Comparison of ENCODE assay signal across 1 cellular context in the genomic region with DNA sequence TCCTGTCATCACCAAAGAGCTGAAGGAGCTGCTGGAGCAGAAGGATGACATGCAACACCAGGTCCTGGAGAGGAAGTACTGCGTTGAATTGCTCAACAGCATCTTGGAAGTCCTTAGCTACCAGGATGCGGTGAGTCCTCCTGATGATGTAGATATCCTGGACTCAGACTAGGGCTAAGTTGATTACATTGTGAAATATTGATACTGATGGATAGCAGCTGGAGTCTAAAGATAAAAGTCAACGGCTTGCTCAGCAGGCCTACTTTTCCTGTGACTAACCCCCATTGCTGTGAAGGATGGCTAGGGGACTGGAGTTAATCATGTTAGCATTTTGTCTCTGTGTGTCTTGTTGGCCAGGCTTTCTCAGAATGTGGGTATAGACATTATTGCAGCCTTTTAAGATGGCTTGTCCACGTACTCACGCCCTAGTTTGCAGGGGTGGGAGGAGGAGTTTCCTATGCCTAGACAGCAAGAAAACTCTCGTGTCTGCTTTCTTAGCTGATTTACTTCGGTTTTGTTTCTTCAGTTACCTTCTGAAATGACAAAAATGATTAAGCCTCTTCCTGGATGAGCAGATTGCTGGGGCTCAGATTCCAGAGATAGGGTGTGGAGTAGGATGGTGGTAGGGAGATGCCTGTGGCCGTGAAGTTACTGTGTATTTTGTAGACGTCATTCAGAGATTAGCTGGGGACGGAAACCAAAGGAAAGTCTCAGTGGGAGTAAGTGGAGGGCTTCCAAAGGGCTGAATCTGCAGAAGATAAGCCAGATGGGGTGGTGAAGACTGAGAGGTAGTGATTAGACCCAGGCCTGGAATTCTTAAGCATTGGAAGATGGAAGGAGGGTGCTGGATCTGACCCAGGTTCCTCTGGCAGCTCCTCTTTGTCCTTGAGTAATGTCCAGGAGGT.
TF ChIP-seq lines count a peak whose summit lies in the region.

No MANE protein-coding gene starts in this region.

TF ChIP-seq in K562, 482 proteins besides CTCF, POLR2A, EP300 and RAD21 (continued from another document and continues in another):
- TF ChIP-seq, protein P1, sequence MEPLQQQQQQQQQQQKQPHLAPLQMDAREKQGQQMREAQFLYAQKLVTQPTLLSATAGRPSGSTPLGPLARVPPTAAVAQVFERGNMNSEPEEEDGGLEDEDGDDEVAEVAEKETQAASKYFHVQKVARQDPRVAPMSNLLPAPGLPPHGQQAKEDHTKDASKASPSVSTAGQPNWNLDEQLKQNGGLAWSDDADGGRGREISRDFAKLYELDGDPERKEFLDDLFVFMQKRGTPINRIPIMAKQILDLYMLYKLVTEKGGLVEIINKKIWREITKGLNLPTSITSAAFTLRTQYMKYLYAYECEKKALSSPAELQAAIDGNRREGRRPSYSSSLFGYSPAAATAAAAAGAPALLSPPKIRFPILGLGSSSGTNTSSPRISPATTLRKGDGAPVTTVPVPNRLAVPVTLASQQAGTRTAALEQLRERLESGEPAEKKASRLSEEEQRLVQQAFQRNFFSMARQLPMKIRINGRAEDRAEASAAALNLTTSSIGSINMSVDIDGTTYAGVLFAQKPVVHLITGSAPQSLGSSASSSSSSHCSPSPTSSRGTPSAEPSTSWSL (CRISPR knock-in tag; IDR thresholded peaks at IDR 0.05; ENCODE audit: borderline replicate concordance), result no peak
- no peak for TF ChIP-seq SMAD3 (CRISPR knock-in tag; conservative IDR thresholded peaks at IDR 0.05)
- no peak for TF ChIP-seq FIP1L1 (IDR thresholded peaks at IDR 0.05; ENCODE audit: low read depth, low read length, poor library complexity, severe bottlenecking)
- peak; percentile 81; the same call in 1 of the 2 replicates for TF ChIP-seq ZNF175 (CRISPR knock-in tag; IDR thresholded peaks at IDR 0.05; ENCODE audit: low read depth)
- TF ChIP-seq HNRNPLL (IDR thresholded peaks at IDR 0.05; ENCODE audit: low read depth, low read length, poor library complexity, severe bottlenecking), result no peak
- no peak for TF ChIP-seq ZNF77 (CRISPR knock-in tag; IDR thresholded peaks at IDR 0.05)
- peak; percentile 62 for TF ChIP-seq GABPA (tag; conservative IDR thresholded peaks at IDR 0.05; ENCODE audit: low read depth)
- TF ChIP-seq HSF4 (CRISPR knock-in tag; IDR thresholded peaks at IDR 0.05; ENCODE audit: borderline replicate concordance), result no peak
- TF ChIP-seq SPI1 (IDR thresholded peaks at IDR 0.05; ENCODE audit: borderline replicate concordance, low read depth, low read length), result peak; percentile 89
- TF ChIP-seq TAF7 (tag; IDR thresholded peaks at IDR 0.05), result no peak
- TF ChIP-seq RBM17 (IDR thresholded peaks at IDR 0.05; ENCODE audit: borderline replicate concordance, low read depth, low read length), result no peak
- TF ChIP-seq ZNF121 (CRISPR knock-in tag; conservative IDR thresholded peaks at IDR 0.05), result no peak
- TF ChIP-seq ZNF707 (CRISPR knock-in tag; conservative IDR thresholded peaks at IDR 0.05), result no peak
- TF ChIP-seq PRPF4 (IDR thresholded peaks at IDR 0.05; ENCODE audit: insufficient read depth, low read depth, low read length, poor library complexity, severe bottlenecking), result no peak
- no peak for TF ChIP-seq MXI1 (IDR thresholded peaks at IDR 0.05; ENCODE audit: low read depth, low read length)
- TF ChIP-seq PTTG1 (tag; IDR thresholded peaks at IDR 0.05; ENCODE audit: low read depth), result no peak
- no peak for TF ChIP-seq TCF7L2 (IDR thresholded peaks at IDR 0.05; ENCODE audit: low read depth, low read length)
- no peak for TF ChIP-seq ZNF507 (tag; conservative IDR thresholded peaks at IDR 0.05)
- no peak for TF ChIP-seq FOXJ2 (tag; IDR thresholded peaks at IDR 0.05)
- TF ChIP-seq ARID2 (IDR thresholded peaks at IDR 0.05), result no peak
- TF ChIP-seq ZNF583 (CRISPR knock-in tag; IDR thresholded peaks at IDR 0.05), result no peak
- TF ChIP-seq, protein P2, sequence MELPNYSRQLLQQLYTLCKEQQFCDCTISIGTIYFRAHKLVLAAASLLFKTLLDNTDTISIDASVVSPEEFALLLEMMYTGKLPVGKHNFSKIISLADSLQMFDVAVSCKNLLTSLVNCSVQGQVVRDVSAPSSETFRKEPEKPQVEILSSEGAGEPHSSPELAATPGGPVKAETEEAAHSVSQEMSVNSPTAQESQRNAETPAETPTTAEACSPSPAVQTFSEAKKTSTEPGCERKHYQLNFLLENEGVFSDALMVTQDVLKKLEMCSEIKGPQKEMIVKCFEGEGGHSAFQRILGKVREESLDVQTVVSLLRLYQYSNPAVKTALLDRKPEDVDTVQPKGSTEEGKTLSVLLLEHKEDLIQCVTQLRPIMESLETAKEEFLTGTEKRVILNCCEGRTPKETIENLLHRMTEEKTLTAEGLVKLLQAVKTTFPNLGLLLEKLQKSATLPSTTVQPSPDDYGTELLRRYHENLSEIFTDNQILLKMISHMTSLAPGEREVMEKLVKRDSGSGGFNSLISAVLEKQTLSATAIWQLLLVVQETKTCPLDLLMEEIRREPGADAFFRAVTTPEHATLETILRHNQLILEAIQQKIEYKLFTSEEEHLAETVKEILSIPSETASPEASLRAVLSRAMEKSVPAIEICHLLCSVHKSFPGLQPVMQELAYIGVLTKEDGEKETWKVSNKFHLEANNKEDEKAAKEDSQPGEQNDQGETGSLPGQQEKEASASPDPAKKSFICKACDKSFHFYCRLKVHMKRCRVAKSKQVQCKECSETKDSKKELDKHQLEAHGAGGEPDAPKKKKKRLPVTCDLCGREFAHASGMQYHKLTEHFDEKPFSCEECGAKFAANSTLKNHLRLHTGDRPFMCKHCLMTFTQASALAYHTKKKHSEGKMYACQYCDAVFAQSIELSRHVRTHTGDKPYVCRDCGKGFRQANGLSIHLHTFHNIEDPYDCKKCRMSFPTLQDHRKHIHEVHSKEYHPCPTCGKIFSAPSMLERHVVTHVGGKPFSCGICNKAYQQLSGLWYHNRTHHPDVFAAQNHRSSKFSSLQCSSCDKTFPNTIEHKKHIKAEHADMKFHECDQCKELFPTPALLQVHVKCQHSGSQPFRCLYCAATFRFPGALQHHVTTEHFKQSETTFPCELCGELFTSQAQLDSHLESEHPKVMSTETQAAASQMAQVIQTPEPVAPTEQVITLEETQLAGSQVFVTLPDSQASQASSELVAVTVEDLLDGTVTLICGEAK (IDR thresholded peaks at IDR 0.05), result no peak
- TF ChIP-seq, protein P2 (CRISPR knock-in tag; IDR thresholded peaks at IDR 0.05), result no peak
- no peak for TF ChIP-seq ZNF830 (CRISPR knock-in tag; IDR thresholded peaks at IDR 0.05)
- no peak for TF ChIP-seq PHF20 (IDR thresholded peaks at IDR 0.05; ENCODE audit: partially characterized antibody)
- TF ChIP-seq XRCC4 (IDR thresholded peaks at IDR 0.05; ENCODE audit: extremely low read depth, insufficient read depth, insufficient read length), result no peak
- TF ChIP-seq, protein P3, sequence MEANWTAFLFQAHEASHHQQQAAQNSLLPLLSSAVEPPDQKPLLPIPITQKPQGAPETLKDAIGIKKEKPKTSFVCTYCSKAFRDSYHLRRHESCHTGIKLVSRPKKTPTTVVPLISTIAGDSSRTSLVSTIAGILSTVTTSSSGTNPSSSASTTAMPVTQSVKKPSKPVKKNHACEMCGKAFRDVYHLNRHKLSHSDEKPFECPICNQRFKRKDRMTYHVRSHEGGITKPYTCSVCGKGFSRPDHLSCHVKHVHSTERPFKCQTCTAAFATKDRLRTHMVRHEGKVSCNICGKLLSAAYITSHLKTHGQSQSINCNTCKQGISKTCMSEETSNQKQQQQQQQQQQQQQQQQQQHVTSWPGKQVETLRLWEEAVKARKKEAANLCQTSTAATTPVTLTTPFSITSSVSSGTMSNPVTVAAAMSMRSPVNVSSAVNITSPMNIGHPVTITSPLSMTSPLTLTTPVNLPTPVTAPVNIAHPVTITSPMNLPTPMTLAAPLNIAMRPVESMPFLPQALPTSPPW (CRISPR knock-in tag; IDR thresholded peaks at IDR 0.05), result peak; percentile 39
- no peak for TF ChIP-seq NFATC3 (IDR thresholded peaks at IDR 0.05)
- no peak for TF ChIP-seq ADNP (tag; IDR thresholded peaks at IDR 0.05)
- TF ChIP-seq ZNF41 (CRISPR knock-in tag; conservative IDR thresholded peaks at IDR 0.05), result no peak
- TF ChIP-seq ZNF184 (CRISPR knock-in tag; IDR thresholded peaks at IDR 0.05), result no peak
- TF ChIP-seq KLF16 (IDR thresholded peaks at IDR 0.05), result peak; percentile 86
- no peak for TF ChIP-seq POLR2AphosphoS2 (IDR thresholded peaks at IDR 0.05; ENCODE audit: low read length)
- TF ChIP-seq ZNF589 (CRISPR knock-in tag; IDR thresholded peaks at IDR 0.05; ENCODE audit: low read depth), result 0 out of 2 replicates have a peak, but pooled peaks have one; percentile 53
- TF ChIP-seq, protein P4, sequence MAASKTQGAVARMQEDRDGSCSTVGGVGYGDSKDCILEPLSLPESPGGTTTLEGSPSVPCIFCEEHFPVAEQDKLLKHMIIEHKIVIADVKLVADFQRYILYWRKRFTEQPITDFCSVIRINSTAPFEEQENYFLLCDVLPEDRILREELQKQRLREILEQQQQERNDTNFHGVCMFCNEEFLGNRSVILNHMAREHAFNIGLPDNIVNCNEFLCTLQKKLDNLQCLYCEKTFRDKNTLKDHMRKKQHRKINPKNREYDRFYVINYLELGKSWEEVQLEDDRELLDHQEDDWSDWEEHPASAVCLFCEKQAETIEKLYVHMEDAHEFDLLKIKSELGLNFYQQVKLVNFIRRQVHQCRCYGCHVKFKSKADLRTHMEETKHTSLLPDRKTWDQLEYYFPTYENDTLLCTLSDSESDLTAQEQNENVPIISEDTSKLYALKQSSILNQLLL (CRISPR knock-in tag; IDR thresholded peaks at IDR 0.05; ENCODE audit: borderline replicate concordance), result no peak
- no peak for TF ChIP-seq PPARD (CRISPR knock-in tag; IDR thresholded peaks at IDR 0.05)
- TF ChIP-seq, protein P5, sequence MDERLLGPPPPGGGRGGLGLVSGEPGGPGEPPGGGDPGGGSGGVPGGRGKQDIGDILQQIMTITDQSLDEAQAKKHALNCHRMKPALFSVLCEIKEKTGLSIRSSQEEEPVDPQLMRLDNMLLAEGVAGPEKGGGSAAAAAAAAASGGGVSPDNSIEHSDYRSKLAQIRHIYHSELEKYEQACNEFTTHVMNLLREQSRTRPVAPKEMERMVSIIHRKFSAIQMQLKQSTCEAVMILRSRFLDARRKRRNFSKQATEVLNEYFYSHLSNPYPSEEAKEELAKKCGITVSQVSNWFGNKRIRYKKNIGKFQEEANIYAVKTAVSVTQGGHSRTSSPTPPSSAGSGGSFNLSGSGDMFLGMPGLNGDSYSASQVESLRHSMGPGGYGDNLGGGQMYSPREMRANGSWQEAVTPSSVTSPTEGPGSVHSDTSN (CRISPR knock-in tag; IDR thresholded peaks at IDR 0.05; ENCODE audit: low read depth), result no peak
- TF ChIP-seq, protein P5 (tag; conservative IDR thresholded peaks at IDR 0.05; ENCODE audit: low read depth), result 0 out of 2 replicates have a peak, but pooled peaks have one; percentile 34
- TF ChIP-seq JUND (IDR thresholded peaks at IDR 0.05; ENCODE audit: borderline replicate concordance, low read depth, low read length), result peak; percentile 52; the same call in 1 of the 2 replicates
- no peak; the same call in 2 of the 3 replicates for TF ChIP-seq JUND (tag; IDR thresholded peaks at IDR 0.05; ENCODE audit: borderline replicate concordance, low read depth, low read length)
- TF ChIP-seq RBFOX2 (IDR thresholded peaks at IDR 0.05; ENCODE audit: low read depth, low read length), result no peak
- 0 out of 2 replicates have a peak, but pooled peaks have one; percentile 29 for TF ChIP-seq CXXC5 (CRISPR knock-in tag; IDR thresholded peaks at IDR 0.05)
- peak; percentile 92 for TF ChIP-seq CBFA2T3 (IDR thresholded peaks at IDR 0.05)
- no peak for TF ChIP-seq CBX8 (IDR thresholded peaks at IDR 0.05; ENCODE audit: borderline replicate concordance, extremely low read depth, low read depth, low read length, poor library complexity, severe bottlenecking)
- TF ChIP-seq, protein P6, sequence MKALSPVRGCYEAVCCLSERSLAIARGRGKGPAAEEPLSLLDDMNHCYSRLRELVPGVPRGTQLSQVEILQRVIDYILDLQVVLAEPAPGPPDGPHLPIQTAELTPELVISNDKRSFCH (CRISPR knock-in tag; IDR thresholded peaks at IDR 0.05), result no peak
- TF ChIP-seq, protein P6 (tag; IDR thresholded peaks at IDR 0.05), result no peak
- peak; percentile 93 for TF ChIP-seq CEBPG (CRISPR knock-in tag; IDR thresholded peaks at IDR 0.05)
- TF ChIP-seq CEBPG (tag; conservative IDR thresholded peaks at IDR 0.05 in 1 of 2, IDR thresholded peaks at IDR 0.05 in 1 of 2), result peak; percentile 89 to 98
- TF ChIP-seq OTX1 (CRISPR knock-in tag; IDR thresholded peaks at IDR 0.05), result 0 out of 2 replicates have a peak, but pooled peaks have one; percentile 12
- TF ChIP-seq ATF1 (CRISPR knock-in tag; IDR thresholded peaks at IDR 0.05), result no peak
- peak; percentile 72 for TF ChIP-seq ATF1 (tag; IDR thresholded peaks at IDR 0.05)
